In the genomic region with DNA sequence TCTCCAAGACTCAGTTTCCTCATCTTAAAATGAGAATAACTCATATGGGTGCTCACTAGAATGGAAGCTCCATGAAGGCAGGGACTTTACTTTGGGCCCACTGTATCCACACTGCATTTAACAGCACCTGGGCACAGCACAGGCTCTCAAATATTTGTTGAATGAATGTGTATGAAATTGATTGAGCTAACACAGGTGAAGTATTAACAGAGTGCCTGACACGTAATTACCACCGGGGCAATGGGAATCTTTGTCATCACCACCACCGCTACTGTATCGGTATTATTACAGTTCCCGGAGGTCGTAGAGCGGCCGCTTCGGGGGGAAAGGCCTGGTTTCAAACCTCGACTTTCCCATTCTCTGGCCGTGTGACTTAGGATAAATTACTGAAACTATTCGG, we compare ENCODE assay signal across 8 cellular contexts. TPM values are rescaled to one million over a fixed set of nuclear protein-coding genes. Genes with fewer than 3 reads are reported as not detected.
DNase-seq lines count a peak whose midpoint lies in the region; ATAC-seq and TF ChIP-seq lines count a peak whose summit lies in the region.

No MANE protein-coding gene starts in this region.

- H3K27ac Mint-ChIP-seq in CD4-positive, CD25-positive, alpha-beta regulatory T cell, result peak overlapping the region in 2 of 3 donors; percentile 96 to 99
- peak overlapping the region; percentile 99 for H3K27ac Mint-ChIP-seq in neural progenitor cell

- DNase-seq in CD4-positive, CD25-positive, alpha-beta regulatory T cell, result peak in 1 of 3 donors; percentile 3
- DNase-seq in MM.1S (no peak), dorsolateral prefrontal cortex (no peak), neural progenitor cell (ENCODE audit: low spot score) (no peak), RKO (ENCODE audit: low spot score) (no peak), OCI-M2 (lab: John Stamatoyannopoulos, UW; ENCODE audit: unreplicated experiment) (no peak)
- DNase-seq in stimulated activated CD4-positive, alpha-beta T cell treated with anti-CD3 and anti-CD28 coated beads, Interleukin-12 subunit alpha, Interleukin-12 subunit beta, amount 100 ng/mL, for 4 hours, result no peak

- intact Hi-C loops in dorsolateral prefrontal cortex (cut with DNase I), result loop anchor here (2.0 to 10.0 kb wide), 5 partner anchors 128 to 992 kb away; partner anchors contain the start of genes CRY1 (in 2 of the 2), PRDM4 (in 1 of the 2) and TMEM263 (in 1 of the 2)

- H3K27me3 Mint-ChIP-seq in CD4-positive, CD25-positive, alpha-beta regulatory T cell, result no peaks in the 10 kb centered on the region
- H3K27me3 Mint-ChIP-seq in neural progenitor cell (ENCODE audit: insufficient read depth, low read depth), result peaks cover 6% of the 10 kb centered on the region

- TF ChIP-seq CTCF in MM.1S (IDR thresholded peaks at IDR 0.05; ENCODE audit: low read length) (no peak), dorsolateral prefrontal cortex (IDR thresholded peaks at IDR 0.05 in 54 of 56, conservative IDR thresholded peaks at IDR 0.05 in 2 of 56; ENCODE audit: low read depth in 1 of 56, partially characterized antibody in 56 of 56) (no peak), neural progenitor cell (IDR thresholded peaks at IDR 0.05) (no peak)

- no peak overlapping the region for H3K27ac ChIP-seq in CD4-positive, CD25-positive, alpha-beta regulatory T cell (ENCODE audit: insufficient read depth, low read length, poor library complexity, severe bottlenecking)
- H3K27ac ChIP-seq in MM.1S (ENCODE audit: low read length) (no peak overlapping the region), dorsolateral prefrontal cortex (peak overlapping the region in 56 of 59 donors; percentile 44 to 99 (median 97)), neural progenitor cell (peak overlapping the region; percentile 71)

- H3K4me3 ChIP-seq in CD4-positive, CD25-positive, alpha-beta regulatory T cell (ENCODE audit: low read depth, low read length), result peak overlapping the region; percentile 85
- H3K4me3 ChIP-seq in MM.1S (ENCODE audit: low read length) (peak overlapping the region; percentile 76), dorsolateral prefrontal cortex (peak overlapping the region; percentile 53 to 99 (median 94)), neural progenitor cell (peak overlapping the region; percentile 89)

- peak overlapping the region; percentile 79; the same call in 1 of the 2 replicates for H3K4me2 ChIP-seq in MM.1S (ENCODE audit: low read depth, low read length)
- H3K4me2 ChIP-seq in neural progenitor cell, result peak overlapping the region; percentile 75

- no peaks in the 10 kb centered on the region for H3K9me3 ChIP-seq in CD4-positive, CD25-positive, alpha-beta regulatory T cell (ENCODE audit: control insufficient read depth in 2 of 2, low read length in 2 of 2)
- H3K9me3 ChIP-seq in MM.1S (replicated peaks; ENCODE audit: insufficient read depth, low read length), result no peaks in the 10 kb centered on the region
- no peaks in the 10 kb centered on the region for H3K9me3 ChIP-seq in neural progenitor cell (ENCODE audit: low read depth)

- no peaks in the 10 kb centered on the region for H3K27me3 ChIP-seq in CD4-positive, CD25-positive, alpha-beta regulatory T cell (ENCODE audit: control insufficient read depth, insufficient read depth, low read length)
- H3K27me3 ChIP-seq in MM.1S (replicated peaks; ENCODE audit: insufficient read depth, low read length) (no peaks in the 10 kb centered on the region), dorsolateral prefrontal cortex (peaks cover 0 to 6% (median 0%) of the 10 kb centered on the region in 45 donors), neural progenitor cell (no peaks in the 10 kb centered on the region)

- ATAC-seq in CD4-positive, CD25-positive, alpha-beta regulatory T cell (ENCODE audit: low read depth in 2 of 2), result no peak
- no peak for ATAC-seq in GM19455 (IDR thresholded peaks at IDR 0.05; ENCODE audit: unreplicated experiment)

- peak overlapping the region; percentile 94 to 99 (median 96) for H3K4me3 Mint-ChIP-seq in CD4-positive, CD25-positive, alpha-beta regulatory T cell
- peak overlapping the region; percentile 96 for H3K4me3 Mint-ChIP-seq in neural progenitor cell

- peaks cover 27 to 41% (median 32%) of the 10 kb centered on the region in 4 donors for H3K4me1 Mint-ChIP-seq in CD4-positive, CD25-positive, alpha-beta regulatory T cell
- peaks cover 61% of the 10 kb centered on the region for H3K4me1 Mint-ChIP-seq in neural progenitor cell

- no peaks in the 10 kb centered on the region for H3K9me3 Mint-ChIP-seq in CD4-positive, CD25-positive, alpha-beta regulatory T cell
- no peaks in the 10 kb centered on the region for H3K9me3 Mint-ChIP-seq in neural progenitor cell

- peak overlapping the region; percentile 86; the same call in 1 of the 2 replicates for H2AFZ ChIP-seq in MM.1S (ENCODE audit: low read length)
- peak overlapping the region; percentile 11 for H2AFZ ChIP-seq in neural progenitor cell (replicated peaks)

- H3F3A ChIP-seq in MM.1S (ENCODE audit: insufficient read depth, low read length) (no peaks in the 10 kb centered on the region), neural progenitor cell (ENCODE audit: low read depth) (peaks cover 43% of the 10 kb centered on the region)

- H3K9me2 ChIP-seq in MM.1S (replicated peaks; ENCODE audit: insufficient read depth, low read length), result no peaks in the 10 kb centered on the region

- peaks cover 25% of the 10 kb centered on the region for H3K4me1 ChIP-seq in CD4-positive, CD25-positive, alpha-beta regulatory T cell (ENCODE audit: control insufficient read depth, insufficient read depth, low read length, poor library complexity, severe bottlenecking)
- H3K4me1 ChIP-seq in MM.1S (ENCODE audit: low read length) (0 out of 2 replicates have a peak, but pooled peaks cover 8% of the 10 kb centered on the region), neural progenitor cell (peaks cover 26% of the 10 kb centered on the region)

- H3K9ac ChIP-seq in MM.1S (ENCODE audit: low read length) (no peak overlapping the region; the same call in 1 of the 2 replicates), neural progenitor cell (no peak overlapping the region)

- no peaks in the 10 kb centered on the region for H3K36me3 ChIP-seq in CD4-positive, CD25-positive, alpha-beta regulatory T cell (ENCODE audit: control insufficient read depth, insufficient read depth, low read length)
- H3K36me3 ChIP-seq in MM.1S (replicated peaks; ENCODE audit: insufficient read depth, low read length) (no peaks in the 10 kb centered on the region), neural progenitor cell (no peaks in the 10 kb centered on the region)

- H4K20me1 ChIP-seq in MM.1S (ENCODE audit: insufficient read depth, low read length) (no peaks in the 10 kb centered on the region), neural progenitor cell (ENCODE audit: low read depth) (peaks cover 32% of the 10 kb centered on the region)

- peaks cover 37% of the 10 kb centered on the region for H3K79me2 ChIP-seq in MM.1S (ENCODE audit: low read length)
- peaks cover 37% of the 10 kb centered on the region for H3K79me2 ChIP-seq in neural progenitor cell (ENCODE audit: low read depth)

- H3K36me3 Mint-ChIP-seq in CD4-positive, CD25-positive, alpha-beta regulatory T cell, result no peaks in the 10 kb centered on the region
- peaks cover 11% of the 10 kb centered on the region for H3K36me3 Mint-ChIP-seq in neural progenitor cell

RNA-seq across cellular contexts. Expression of gene RIC8B, which starts 1.2 kb away (rescaled TPM):
- total RNA-seq in CD4-positive, CD25-positive, alpha-beta regulatory T cell, result 16.0 TPM
- polyA plus RNA-seq in CD4-positive, CD25-positive, alpha-beta regulatory T cell, result 1 to 10 TPM; 5.2 to 5.6 (median 5.4) TPM
- 10 to 100 TPM; 21.0 to 54.9 (median 36.6) TPM for total RNA-seq in dorsolateral prefrontal cortex
- 21.2 and 33.2 TPM in 2 replicates for total RNA-seq in neural progenitor cell (ENCODE audit: low replicate concordance)

Comparison
In these comparisons a context has a peak if more than half of its experiments do, and no peak if none do; other contexts are left out.
1. H3K27ac ChIP-seq: peak in dorsolateral prefrontal cortex (56 of 59) and neural progenitor cell (single experiment); none in CD4-positive, CD25-positive, alpha-beta regulatory T cell (single experiment) and MM.1S (single experiment).
2. Peak in every context shown above with its lines, with median percentiles within 50 percentile points of each other: H3K4me3 ChIP-seq.